1 cellular context compared by ENCODE assay signal in genomic region chr17:74116087-74116717, GRCh38.
TF ChIP-seq lines count a peak whose summit lies in the region.

No MANE protein-coding gene starts in this region.

TF ChIP-seq in HCT116, 20 proteins besides CTCF, POLR2A, EP300 and RAD21 (continued from another document):
- TF ChIP-seq ZBTB33 (IDR thresholded peaks at IDR 0.05; ENCODE audit: extremely low read depth, insufficient replicate concordance, low read length) (no peak), ELF1 (IDR thresholded peaks at IDR 0.05; ENCODE audit: borderline replicate concordance, low read depth) (no peak), REST (IDR thresholded peaks at IDR 0.05; ENCODE audit: low read depth) (no peak), YY1 (IDR thresholded peaks at IDR 0.05; ENCODE audit: extremely low read depth, insufficient replicate concordance, low read depth, low read length) (no peak), ZNF274 (IDR thresholded peaks at IDR 0.05; ENCODE audit: low read depth, low read length) (no peak), POLR2AphosphoS5 (IDR thresholded peaks at IDR 0.05; ENCODE audit: low read depth, low read length) (no peak), EZH2 (IDR thresholded peaks at IDR 0.05) (no peak)
